Comparison of ENCODE assay signal across 10 cellular contexts in the genomic region with DNA sequence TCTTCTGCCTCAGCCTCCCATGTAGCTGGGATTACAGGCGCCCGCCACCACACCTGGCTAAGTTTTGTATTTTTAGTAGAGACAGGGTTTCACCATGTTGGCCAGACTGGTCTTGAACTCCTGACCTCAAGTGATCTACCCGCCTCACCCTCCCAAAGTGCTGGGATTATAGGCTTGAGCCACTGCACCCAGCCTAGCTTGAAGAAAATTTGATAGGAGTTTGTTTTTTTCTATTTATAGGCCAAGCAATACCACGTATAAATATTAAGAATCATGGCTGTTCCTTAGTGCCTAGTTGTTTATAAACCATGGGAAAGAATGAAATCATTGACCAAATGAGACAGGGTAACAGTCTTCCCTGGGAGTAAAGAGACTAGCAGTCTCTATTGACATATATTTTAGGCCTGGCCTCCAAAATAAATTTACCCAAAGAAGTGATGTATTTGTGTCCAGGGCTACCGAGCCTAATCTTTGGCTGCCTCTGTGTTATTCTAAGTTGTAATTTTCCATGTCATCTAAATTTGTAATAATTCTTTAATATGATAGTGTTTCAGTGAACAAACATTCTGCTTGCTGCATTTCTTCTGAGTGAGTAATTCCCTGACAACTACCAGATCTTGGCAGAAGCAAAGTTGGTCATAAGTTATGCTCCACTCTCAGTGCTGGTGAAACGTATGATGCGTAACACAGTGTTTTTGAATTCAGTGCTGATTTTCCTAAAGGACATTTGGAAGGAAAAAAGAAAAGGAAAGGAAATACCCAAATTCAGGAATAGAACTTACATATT. TPM values are rescaled to one million over a fixed set of nuclear protein-coding genes. Genes with fewer than 3 reads are reported as not detected.
DNase-seq lines count a peak whose midpoint lies in the region; ATAC-seq and TF ChIP-seq lines count a peak whose summit lies in the region.
"Had no signal": no experiment of that assay in that cellular context is flagged by ENCODE, and none has a peak within 500 bp of the region (broad histone marks: within the 10 kb centered on the region; RNA-seq: fewer than 3 reads in every experiment).

No MANE protein-coding gene starts in this region.

- H3K9me3 Mint-ChIP-seq in activated naive CD8-positive, alpha-beta T cell treated with anti-CD3 and anti-CD28 coated beads for 36 hours: no peaks in the 10 kb centered on the region
- no peaks in the 10 kb centered on the region for H3K9me3 Mint-ChIP-seq in CD4-positive, alpha-beta T cell

- H3K27ac ChIP-seq in CD4-positive, alpha-beta T cell (ENCODE audit: low read depth, low read length): no peak overlapping the region

- TF ChIP-seq CTCF in cardiac fibroblast (IDR thresholded peaks at IDR 0.05; ENCODE audit: low read depth, low read length): no peak
- no peak for TF ChIP-seq CTCF in kidney epithelial cell (IDR thresholded peaks at IDR 0.05; ENCODE audit: insufficient read depth, low read length, poor library complexity, severe bottlenecking)
- no peak for TF ChIP-seq CTCF in CD4-positive, alpha-beta T cell (IDR thresholded peaks at IDR 0.05)

- DNase-seq in HS-27A (ENCODE audit: low read depth) (peak; percentile 82), cardiac fibroblast (ENCODE audit: low read depth in 2 of 2) (peak; percentile 97 to 98), kidney epithelial cell (ENCODE audit: low read depth) (peak; percentile 83), stromal cell of bone marrow (ENCODE audit: low read depth) (peak; percentile 97)
- no peak for DNase-seq in activated naive CD8-positive, alpha-beta T cell treated with anti-CD3 and anti-CD28 coated beads for 36 hours
- no peak for DNase-seq in CD4-positive, alpha-beta T cell
- DNase-seq in stimulated activated CD4-positive, alpha-beta T cell treated with anti-CD3 and anti-CD28 coated beads, Interleukin-12 subunit alpha, Interleukin-12 subunit beta, amount 100 ng/mL, for 4 hours: no peak
- DNase-seq: stimulated activated CD4-positive, alpha-beta T cell treated with anti-CD3 and anti-CD28 coated beads, Interleukin-1b, Interleukin-23, amount 100 ng/mL, for 48 hours had no signal

- H3K27ac Mint-ChIP-seq in activated naive CD8-positive, alpha-beta T cell treated with anti-CD3 and anti-CD28 coated beads for 36 hours: no peak overlapping the region
- no peak overlapping the region for H3K27ac Mint-ChIP-seq in CD4-positive, alpha-beta T cell

- H3K4me1 Mint-ChIP-seq in activated naive CD8-positive, alpha-beta T cell treated with anti-CD3 and anti-CD28 coated beads for 36 hours: peaks cover 5% of the 10 kb centered on the region
- peaks cover 5% of the 10 kb centered on the region for H3K4me1 Mint-ChIP-seq in CD4-positive, alpha-beta T cell (ENCODE audit: low read depth)

- no peaks in the 10 kb centered on the region for H3K27me3 Mint-ChIP-seq in activated naive CD8-positive, alpha-beta T cell treated with anti-CD3 and anti-CD28 coated beads for 36 hours
- H3K27me3 Mint-ChIP-seq in CD4-positive, alpha-beta T cell: no peaks in the 10 kb centered on the region

- H3K9me3 ChIP-seq in CD4-positive, alpha-beta T cell (ENCODE audit: control insufficient read depth, low read length): no peaks in the 10 kb centered on the region

- POLR2A ChIA-PET in CD4-positive, alpha-beta T cell (lab: Charles Lee): no interaction called here

- H3K4me3 ChIP-seq in cardiac fibroblast (replicated peaks in 1 of 2; ENCODE audit: low read depth in 2 of 2, low read length in 2 of 2): no peak overlapping the region
- H3K4me3 ChIP-seq in kidney epithelial cell (ENCODE audit: low read depth, low read length): no peak overlapping the region
- H3K4me3 ChIP-seq: GM12878 had no signal

- intact Hi-C loops in CD4-positive, alpha-beta T cell (cut with DNase I, micrococcal nuclease): no loop called here

- no peaks in the 10 kb centered on the region for H3K36me3 ChIP-seq in kidney epithelial cell (ENCODE audit: control insufficient read depth, insufficient read depth, low read length)

- CTCF ChIA-PET in CD4-positive, alpha-beta T cell (lab: Charles Lee): interaction anchor here (0.6 kb wide), 1 partner anchor 1510 kb away, joined by 3 read pairs; no protein-coding TSS in a partner anchor

- H3K4me3 Mint-ChIP-seq in activated naive CD8-positive, alpha-beta T cell treated with anti-CD3 and anti-CD28 coated beads for 36 hours: no peak overlapping the region
- no peak overlapping the region for H3K4me3 Mint-ChIP-seq in CD4-positive, alpha-beta T cell

- no peaks in the 10 kb centered on the region for H3K27me3 ChIP-seq in kidney epithelial cell (ENCODE audit: control insufficient read depth, insufficient read depth, low read length)
- H3K27me3 ChIP-seq in CD4-positive, alpha-beta T cell (ENCODE audit: control insufficient read depth, insufficient read depth, low read length): no peaks in the 10 kb centered on the region

- H3K36me3 Mint-ChIP-seq in activated naive CD8-positive, alpha-beta T cell treated with anti-CD3 and anti-CD28 coated beads for 36 hours: peaks cover 9% of the 10 kb centered on the region
- peaks cover 26% of the 10 kb centered on the region for H3K36me3 Mint-ChIP-seq in CD4-positive, alpha-beta T cell (ENCODE audit: low read depth)

- ATAC-seq in GM19328 (IDR thresholded peaks at IDR 0.05; ENCODE audit: unreplicated experiment): no peak
- ATAC-seq in CD4-positive, alpha-beta T cell (ENCODE audit: poor library complexity): no peak
- ATAC-seq: GM12878 had no signal

RNA-seq across cellular contexts. Expression of a gene that starts 10.3 kb away (rescaled TPM):
- 30.4 and 31.6 TPM in 2 replicates for total RNA-seq in kidney epithelial cell
- total RNA-seq in activated naive CD8-positive, alpha-beta T cell treated with anti-CD3 and anti-CD28 coated beads for 36 hours: 1 to 10 TPM; 4.4 to 5.2 TPM
- total RNA-seq in CD4-positive, alpha-beta T cell: 1 to 10 TPM; 4.1 to 4.3 TPM

RNA-seq across cellular contexts. Expression of a gene that starts 42.2 kb away (rescaled TPM):
- 158 and 160 TPM in 2 replicates for total RNA-seq in kidney epithelial cell
- total RNA-seq in activated naive CD8-positive, alpha-beta T cell treated with anti-CD3 and anti-CD28 coated beads for 36 hours: under 1 TPM in 1 of 2 experiments, not detected in 1; 0.32 TPM
- total RNA-seq in CD4-positive, alpha-beta T cell: not detected

Comparison
In these comparisons a context has a peak if more than half of its experiments do, and no peak if none do; other contexts are left out.
1. DNase-seq: peak in HS-27A (single experiment), cardiac fibroblast (2 of 2), kidney epithelial cell (single experiment) and stromal cell of bone marrow (single experiment); none in activated naive CD8-positive, alpha-beta T cell treated with anti-CD3 and anti-CD28 coated beads for 36 hours (single experiment), CD4-positive, alpha-beta T cell (0 of 10) and stimulated activated CD4-positive, alpha-beta T cell treated with anti-CD3 and anti-CD28 coated beads, Interleukin-12 subunit alpha, Interleukin-12 subunit beta, amount 100 ng/mL, for 4 hours (single experiment).
2. RNA of a gene that starts 42.2 kb away (total RNA-seq): 158 to 160 TPM in kidney epithelial cell; 0.32 TPM in activated naive CD8-positive, alpha-beta T cell treated with anti-CD3 and anti-CD28 coated beads for 36 hours and not detected in CD4-positive, alpha-beta T cell; every median in the first group is over 100 times any median in the second.